ENCODE assay signal across 14 cellular contexts in genomic region chr11:120185678-120186407, GRCh38. TPM values are rescaled to one million over a fixed set of nuclear protein-coding genes. Genes with fewer than 3 reads are reported as not detected.
DNase-seq lines count a peak whose midpoint lies in the region; ATAC-seq, FAIRE-seq and TF ChIP-seq lines count a peak whose summit lies in the region.
"Had no signal": no experiment of that assay in that cellular context is flagged by ENCODE, and none has a peak within 500 bp of the region (broad histone marks: within the 10 kb centered on the region; RNA-seq: fewer than 3 reads in every experiment).

No MANE protein-coding gene starts in this region.

- H3K4me2 ChIP-seq in BLaER1 treated with 17β-estradiol and CSF1 and Interleukin-3, amounts not matched to agents 10 nM and 100 nM: peak overlapping the region in 10 of 11 experiments; percentile 2 to 50 (median 31); a peak in 10 of 22 replicates

- no peak overlapping the region for H3K4me3 ChIP-seq in BLaER1 treated with 17β-estradiol and CSF1 and Interleukin-3, amounts not matched to agents 10 nM and 100 nM
- H3K4me3 ChIP-seq in breast epithelium (no peak overlapping the region), kidney (ENCODE audit: low read length in 2 of 2) (peak overlapping the region in 1 of 2 donors; percentile 10), psoas muscle (no peak overlapping the region)
- H3K4me3 ChIP-seq: K562 had no signal

- WGBS in psoas muscle, 3 donors: 58 to 69% (median 59%) methylated on average over 3 of the region's 3 CpGs

- TF ChIP-seq CTCF in breast epithelium (IDR thresholded peaks at IDR 0.05) (no peak), kidney (IDR thresholded peaks at IDR 0.05; ENCODE audit: borderline replicate concordance, extremely low read depth, insufficient read depth) (no peak), psoas muscle (IDR thresholded peaks at IDR 0.05) (no peak)

- ATAC-seq in psoas muscle (no peak), HG02571 (IDR thresholded peaks at IDR 0.05; ENCODE audit: unreplicated experiment) (no peak), HG03521 (IDR thresholded peaks at IDR 0.05; ENCODE audit: unreplicated experiment) (no peak)
- ATAC-seq: K562 had no signal

- intact Hi-C loops in breast epithelium (cut with DNase I; ENCODE audit: low total_unique reads): no loop called here
- intact Hi-C loops in kidney (cut with DNase I): no loop called here
- intact Hi-C loops in psoas muscle (cut with DNase I): no loop called here

- H3K36me3 ChIP-seq in BLaER1 treated with 17β-estradiol and CSF1 and Interleukin-3, amounts not matched to agents 10 nM and 100 nM: no peaks in the 10 kb centered on the region
- H3K36me3 ChIP-seq in breast epithelium (no peaks in the 10 kb centered on the region), kidney (ENCODE audit: control insufficient read depth in 1 of 2, insufficient read depth in 2 of 2, low read length in 2 of 2) (no peaks in the 10 kb centered on the region), psoas muscle (ENCODE audit: insufficient read depth in 1 of 2, low read depth in 1 of 2) (no peaks in the 10 kb centered on the region)

- H3K9me3 ChIP-seq in BLaER1 treated with 17β-estradiol and CSF1 and Interleukin-3, amounts not matched to agents 10 nM and 100 nM (replicated peaks in 1 of 11): no peaks in the 10 kb centered on the region
- no peaks in the 10 kb centered on the region for H3K9me3 ChIP-seq in breast epithelium
- H3K9me3 ChIP-seq in kidney (ENCODE audit: control insufficient read depth in 1 of 2, low read length in 2 of 2): no peaks in the 10 kb centered on the region
- H3K9me3 ChIP-seq in psoas muscle: no peaks in the 10 kb centered on the region

- H4K20me1 ChIP-seq in BLaER1 treated with 17β-estradiol and CSF1 and Interleukin-3, amounts not matched to agents 10 nM and 100 nM: peaks cover 0 to 4% (median 0%) of the 10 kb centered on the region in 11 experiments; a peak in 2 of 22 replicates

- H3K27me3 ChIP-seq in BLaER1 treated with 17β-estradiol and CSF1 and Interleukin-3, amounts not matched to agents 10 nM and 100 nM: no peaks in the 10 kb centered on the region
- no peaks in the 10 kb centered on the region for H3K27me3 ChIP-seq in breast epithelium
- H3K27me3 ChIP-seq in psoas muscle (ENCODE audit: insufficient read depth in 3 of 3, low read length in 2 of 3): peaks cover 0 to 8% (median 0%) of the 10 kb centered on the region in 3 donors

- TF ChIP-seq POLR2A in breast epithelium (IDR thresholded peaks at IDR 0.05): no peak

- DNase-seq in breast epithelium (ENCODE audit: low spot score in 2 of 2) (no peak), kidney (no peak), psoas muscle (peak in 1 of 2 donors; percentile 53), T1000 (lab: John Stamatoyannopoulos, UW) (no peak)
- DNase-seq in stimulated activated CD4-positive, alpha-beta T cell treated with anti-CD3 and anti-CD28 coated beads, Interleukin-4, amount 100 ng/mL, for 4 hours: no peak
- DNase-seq: activated T-cell treated with anti-CD3 and anti-CD28 coated beads for 4 hours; NCI-H2081; stimulated activated CD4-positive, alpha-beta T cell treated with anti-CD3 and anti-CD28 coated beads, Interleukin-15, amount 100 ng/mL, for 24 hours had no signal

- H3K9ac ChIP-seq in BLaER1 treated with 17β-estradiol and CSF1 and Interleukin-3, amounts not matched to agents 10 nM and 100 nM: peak overlapping the region in 1 of 11 experiments; percentile 38; a peak in 1 of 22 replicates
- peak overlapping the region; percentile 38 to 53 for H3K9ac ChIP-seq in kidney (ENCODE audit: low read length in 2 of 2)

- H3K4me1 ChIP-seq in BLaER1 treated with 17β-estradiol and CSF1 and Interleukin-3, amounts not matched to agents 10 nM and 100 nM: peaks cover 4 to 34% (median 19%) of the 10 kb centered on the region in 10 experiments; a peak in 17 of 20 replicates
- H3K4me1 ChIP-seq in breast epithelium (no peaks in the 10 kb centered on the region), kidney (ENCODE audit: control insufficient read depth in 1 of 2, insufficient read depth in 1 of 2, low read depth in 1 of 2, low read length in 2 of 2) (peaks cover 60 to 73% of the 10 kb centered on the region in 2 donors), psoas muscle (no peaks in the 10 kb centered on the region)

- H3K27ac ChIP-seq in BLaER1 treated with 17β-estradiol and CSF1 and Interleukin-3, amounts not matched to agents 10 nM and 100 nM: no peak overlapping the region
- peak overlapping the region; percentile 50 to 96 for H3K27ac ChIP-seq in breast epithelium
- peak overlapping the region; percentile 84 to 93 for H3K27ac ChIP-seq in kidney (ENCODE audit: low read depth in 2 of 2, low read length in 2 of 2)
- peak overlapping the region; percentile 30 for H3K27ac ChIP-seq in psoas muscle

- no peak for FAIRE-seq in kidney (lab: Jason Lieb, UNC)
- FAIRE-seq: bronchial epithelial cell, K562 had no signal

RNA-seq across cellular contexts. Expression of gene OAF, which starts 25.0 kb away (rescaled TPM):
- total RNA-seq in breast epithelium (10 to 100 TPM; 19.8 to 35.1 (median 33.3) TPM), kidney (48.2 TPM), psoas muscle (10 to 100 TPM in 2 of 4 donors, 1 to 10 TPM in 2; 5.6 to 15.3 (median 9.4) TPM)
- polyA plus RNA-seq in kidney (ENCODE audit: insufficient read depth, low read depth, low replicate concordance) (78.1 TPM), psoas muscle (1 to 10 TPM; 3.2 to 9.0 (median 8.1) TPM)

RNA-seq across cellular contexts. Expression of gene TRIM29, which starts 47.9 kb away (rescaled TPM):
- total RNA-seq in breast epithelium: 10 to 100 TPM; 10.6 to 58.7 (median 45.9) TPM
- 32.9 TPM for total RNA-seq in kidney
- polyA plus RNA-seq in kidney (ENCODE audit: insufficient read depth, low read depth, low replicate concordance): 0.65 TPM
- under 1 TPM in 2 of 4 donors, not detected in 2; 0.24 to 0.91 TPM for total RNA-seq in psoas muscle
- under 1 TPM; 0.09 to 0.44 (median 0.37) TPM for polyA plus RNA-seq in psoas muscle
- total RNA-seq: lung microvascular endothelial cell had no signal

RNA-seq across cellular contexts. Expression of gene POU2F3, which starts 54.1 kb away (rescaled TPM):
- total RNA-seq in breast epithelium (1 to 10 TPM in 2 of 3 donors, not detected in 1; 3.9 to 7.0 TPM), kidney (0.85 TPM), psoas muscle (not detected)
- polyA plus RNA-seq in kidney (ENCODE audit: insufficient read depth, low read depth, low replicate concordance) (1.2 TPM), psoas muscle (not detected)
- total RNA-seq: bronchial epithelial cell, K562 had no signal
- polyA plus RNA-seq: K562 had no signal

Comparison
In these comparisons a context has a peak if more than half of its experiments do, and no peak if none do; other contexts are left out.
1. H3K27ac ChIP-seq: peak in breast epithelium (2 of 2), kidney (2 of 2) and psoas muscle (single experiment); none in BLaER1 treated with 17β-estradiol and CSF1 and Interleukin-3, amounts not matched to agents 10 nM and 100 nM (0 of 11).
2. RNA of gene TRIM29, which starts 47.9 kb away (total RNA-seq): 10.6 to 58.7 TPM in breast epithelium and 32.9 TPM in kidney (single experiment); 0.24 to 0.91 TPM in psoas muscle; every median in the first group is over 4 times any median in the second.